ENCODE assay signal across 29 cellular contexts in the genomic region with DNA sequence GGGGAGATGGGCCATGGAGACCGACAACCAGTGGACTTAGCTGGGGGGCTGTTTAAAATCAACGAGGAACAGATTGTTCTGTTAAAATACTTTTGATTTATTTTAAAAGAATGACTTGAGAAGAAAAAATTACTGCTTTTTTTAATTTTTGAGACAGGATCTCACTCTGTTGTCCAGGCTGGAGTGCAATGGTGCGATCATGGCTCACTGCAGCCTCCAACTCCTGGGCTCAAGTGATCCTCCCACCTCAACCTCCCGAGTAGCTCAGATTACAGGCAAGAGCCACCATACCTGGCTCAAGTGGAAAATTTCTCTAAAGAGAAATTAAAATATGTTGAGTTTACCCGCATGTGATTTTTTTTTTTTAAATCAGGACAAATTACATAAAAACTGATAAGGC.
"Had no signal": no experiment of that assay in that cellular context is flagged by ENCODE, and none has a peak within 500 bp of the region (broad histone marks: within the 10 kb centered on the region; RNA-seq: fewer than 3 reads in every experiment).

No MANE protein-coding gene starts in this region.

- H3K9me3 ChIP-seq: Peyer's patch, SJSA1 had no signal

- H3K27me3 ChIP-seq: Peyer's patch, SJSA1 had no signal

- H3K4me1 ChIP-seq: Peyer's patch, SJSA1 had no signal

- H3K27ac ChIP-seq: Peyer's patch, SJSA1 had no signal

- DNase-seq: activated CD4-positive, alpha-beta T cell treated with anti-CD3 and anti-CD28 coated beads for 48 hours; activated CD4-positive, alpha-beta T cell treated with anti-CD3 and anti-CD28 coated beads, Interleukin-2, amount 50 U/mL, for 4 hours; activated CD8-positive, alpha-beta memory T cell treated with anti-CD3 and anti-CD28 coated beads, Interleukin-2, amount 50 U/mL, for 48 hours; activated CD8-positive, alpha-beta T cell treated with anti-CD3 and anti-CD28 coated beads, Interleukin-2, amount 10 ng/mL, durations not matched to agents 7 days and 5 days; activated effector memory CD4-positive, alpha-beta T cell treated with Interleukin-2 at 50 U/mL for 16 hours; activated naive CD4-positive, alpha-beta T cell treated with Interleukin-2 at 50 U/mL for 16 hours; activated naive CD8-positive, alpha-beta T cell treated with anti-CD3 and anti-CD28 coated beads, Interleukin-2, amount 50 U/mL, for 24 hours; activated T-cell treated with anti-CD3 and anti-CD28 coated beads, Interleukin-2, amount 50 U/mL, for 1 hour; amygdala; KG1; NCI-H1092; NCI-H1417 treated with DMSO at 0.1 percent for 48 hours; NCI-H1694; NCI-H2029; NCI-H2107; NCI-H345; NCI-H510A; NCI-H526 treated with DMSO at 0.1 percent for 48 hours; NCI-H82; Peyer's patch; SHP77; SW 1271; T1000 had no signal

- H3K9me3 Mint-ChIP-seq: activated naive CD4-positive, alpha-beta T cell treated with anti-CD3 and anti-CD28 coated beads, Interleukin-2, amount 50 U/mL, for 72 hours; activated naive CD8-positive, alpha-beta T cell treated with anti-CD3 and anti-CD28 coated beads, Interleukin-2, amount 50 U/mL, for 24 hours; brain; central memory CD8-positive, alpha-beta T cell had no signal

- H3K36me3 Mint-ChIP-seq: activated naive CD4-positive, alpha-beta T cell treated with anti-CD3 and anti-CD28 coated beads, Interleukin-2, amount 50 U/mL, for 72 hours had no signal

- ATAC-seq: activated CD4-positive, CD25-positive, alpha-beta regulatory T cell treated with anti-CD3 and anti-CD28 coated beads, Interleukin-2, amount 50 U/mL, for 24 hours; activated CD8-positive, alpha-beta T cell treated with anti-CD3 and anti-CD28 coated beads, Interleukin-2, amount 10 ng/mL, durations not matched to agents 7 days and 5 days; activated naive CD4-positive, alpha-beta T cell treated with anti-CD3 and anti-CD28 coated beads, Interleukin-2, amount 50 U/mL, for 72 hours; activated naive CD8-positive, alpha-beta T cell treated with anti-CD3 and anti-CD28 coated beads, Interleukin-2, amount 50 U/mL, for 24 hours; SK-N-SH treated with all-trans-retinoic acid at 6 μM for 48 hours had no signal

- H3K4me3 ChIP-seq: Peyer's patch, SJSA1 had no signal

- H3K36me3 ChIP-seq: SJSA1 had no signal

- H3K27me3 Mint-ChIP-seq: activated naive CD8-positive, alpha-beta T cell treated with anti-CD3 and anti-CD28 coated beads, Interleukin-2, amount 50 U/mL, for 24 hours; central memory CD8-positive, alpha-beta T cell had no signal

- H3K4me3 Mint-ChIP-seq: activated CD8-positive, alpha-beta T cell treated with anti-CD3 and anti-CD28 coated beads, Interleukin-2, amount 10 ng/mL, durations not matched to agents 7 days and 5 days; activated naive CD8-positive, alpha-beta T cell treated with anti-CD3 and anti-CD28 coated beads, Interleukin-2, amount 50 U/mL, for 24 hours; brain; central memory CD8-positive, alpha-beta T cell had no signal

- H3K27ac Mint-ChIP-seq: activated CD8-positive, alpha-beta T cell treated with anti-CD3 and anti-CD28 coated beads, Interleukin-2, amount 10 ng/mL, durations not matched to agents 7 days and 5 days; activated naive CD4-positive, alpha-beta T cell treated with anti-CD3 and anti-CD28 coated beads, Interleukin-2, amount 50 U/mL, for 72 hours; activated naive CD8-positive, alpha-beta T cell treated with anti-CD3 and anti-CD28 coated beads, Interleukin-2, amount 50 U/mL, for 24 hours; brain had no signal

- H3K4me1 Mint-ChIP-seq: central memory CD8-positive, alpha-beta T cell had no signal
